In the genomic region with DNA sequence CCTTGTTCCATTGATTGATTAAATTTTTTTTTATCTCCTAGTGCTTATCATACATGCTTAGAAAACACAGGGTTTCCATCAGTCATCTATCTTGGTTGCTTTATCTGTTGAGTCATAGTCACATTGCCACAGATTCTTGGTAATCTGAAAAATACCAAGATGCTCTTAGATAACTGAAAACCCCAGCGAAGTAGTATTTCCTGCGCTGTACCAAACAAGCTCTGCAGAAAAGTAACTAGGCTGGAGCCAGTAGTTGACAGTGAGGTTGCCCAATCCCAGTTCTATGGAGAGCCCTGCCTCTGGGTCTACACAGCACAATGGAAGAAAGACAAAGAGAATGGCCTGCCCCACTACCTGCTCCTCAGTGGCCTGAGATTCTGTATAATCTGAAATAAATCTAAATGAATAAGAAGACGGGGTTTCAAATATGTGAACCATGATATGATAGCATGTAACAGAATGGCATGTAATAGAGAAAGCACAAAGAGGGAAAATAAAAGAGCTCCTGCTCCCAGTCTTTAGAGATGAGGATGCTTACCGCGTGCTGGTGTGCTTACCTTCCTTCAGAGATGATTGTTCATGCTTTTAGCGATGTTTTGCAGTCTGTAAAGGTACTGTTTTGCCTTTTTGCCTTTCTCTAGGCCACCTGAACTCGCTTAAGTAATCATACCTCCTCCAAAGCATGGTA, we compare ENCODE assay signal across 9 cellular contexts. TPM values are rescaled to one million over a fixed set of nuclear protein-coding genes. Genes with fewer than 3 reads are reported as not detected.
DNase-seq lines count a peak whose midpoint lies in the region; ATAC-seq, FAIRE-seq and TF ChIP-seq lines count a peak whose summit lies in the region.
"Had no signal": no experiment of that assay in that cellular context is flagged by ENCODE, and none has a peak within 500 bp of the region (broad histone marks: within the 10 kb centered on the region; RNA-seq: fewer than 3 reads in every experiment).

No MANE protein-coding gene starts in this region.

- peak; percentile 75 for ATAC-seq in SK-N-SH treated with all-trans-retinoic acid at 6 μM for 48 hours
- ATAC-seq in effector memory CD8-positive, alpha-beta T cell (replicated peaks) = no peak
- ATAC-seq in HG02763 (IDR thresholded peaks at IDR 0.05; ENCODE audit: unreplicated experiment) = no peak
- no peak for ATAC-seq in GM21723 (IDR thresholded peaks at IDR 0.05; ENCODE audit: unreplicated experiment)
- ATAC-seq in GM21447 (IDR thresholded peaks at IDR 0.05; ENCODE audit: unreplicated experiment) = no peak

- peaks cover 30% of the 10 kb centered on the region for H3K4me1 Mint-ChIP-seq in progenitor cell of endocrine pancreas (ENCODE audit: low read depth)
- peaks cover 5 to 10% of the 10 kb centered on the region in 2 donors for H3K4me1 Mint-ChIP-seq in effector memory CD8-positive, alpha-beta T cell (ENCODE audit: low read depth in 2 of 2)

- DNase-seq in HTR-8/SVneo (ENCODE audit: insufficient read length, low spot score) (peak; percentile 24), fibroblast of peridontal ligament (ENCODE audit: extremely low read depth) (peak; percentile 25), progenitor cell of endocrine pancreas (ENCODE audit: low spot score, unreplicated experiment) (no peak)
- DNase-seq in effector memory CD8-positive, alpha-beta T cell = no peak

- peak overlapping the region; percentile 96 for H3K27ac Mint-ChIP-seq in progenitor cell of endocrine pancreas
- no peak overlapping the region for H3K27ac Mint-ChIP-seq in effector memory CD8-positive, alpha-beta T cell

- H3K27me3 Mint-ChIP-seq in progenitor cell of endocrine pancreas = no peaks in the 10 kb centered on the region
- peaks cover 5 to 20% of the 10 kb centered on the region in 2 donors for H3K27me3 Mint-ChIP-seq in effector memory CD8-positive, alpha-beta T cell

- no peaks in the 10 kb centered on the region for H3K36me3 Mint-ChIP-seq in progenitor cell of endocrine pancreas (ENCODE audit: insufficient read depth)
- no peaks in the 10 kb centered on the region for H3K36me3 Mint-ChIP-seq in effector memory CD8-positive, alpha-beta T cell (ENCODE audit: insufficient read depth)

- no peak for FAIRE-seq in HTR-8/SVneo (lab: Jason Lieb, UNC)
- FAIRE-seq: GM18507 had no signal

- H3K9me3 Mint-ChIP-seq in progenitor cell of endocrine pancreas (ENCODE audit: low read depth) = peaks cover 2% of the 10 kb centered on the region
- no peaks in the 10 kb centered on the region for H3K9me3 Mint-ChIP-seq in effector memory CD8-positive, alpha-beta T cell

- H3K4me3 Mint-ChIP-seq in progenitor cell of endocrine pancreas (ENCODE audit: low read depth) = peak overlapping the region; percentile 41
- no peak overlapping the region for H3K4me3 Mint-ChIP-seq in effector memory CD8-positive, alpha-beta T cell

- no peak for TF ChIP-seq CTCF in progenitor cell of endocrine pancreas (IDR thresholded peaks at IDR 0.05; ENCODE audit: unreplicated experiment)

TF ChIP-seq in SK-N-SH treated with all-trans-retinoic acid at 6 μM for 48 hours, 23 proteins besides CTCF, POLR2A, EP300 and RAD21:
- TF ChIP-seq ZC3H10 (CRISPR knock-in tag; IDR thresholded peaks at IDR 0.05) (no peak), PPARA (CRISPR knock-in tag; IDR thresholded peaks at IDR 0.05; ENCODE audit: borderline replicate concordance) (no peak), TOX (CRISPR knock-in tag; IDR thresholded peaks at IDR 0.05; ENCODE audit: borderline replicate concordance) (no peak), ISL1 (CRISPR knock-in tag; IDR thresholded peaks at IDR 0.05) (peak; percentile 75), OSR1 (CRISPR knock-in tag; IDR thresholded peaks at IDR 0.05) (no peak), ZNF565 (CRISPR knock-in tag; conservative IDR thresholded peaks at IDR 0.05; ENCODE audit: low read depth) (no peak), SNAI2 (CRISPR knock-in tag; IDR thresholded peaks at IDR 0.05) (no peak), TCF4 (CRISPR knock-in tag; IDR thresholded peaks at IDR 0.05; ENCODE audit: borderline replicate concordance) (no peak), ZFP3 (CRISPR knock-in tag; IDR thresholded peaks at IDR 0.05) (no peak), ARNTL (CRISPR knock-in tag; IDR thresholded peaks at IDR 0.05; ENCODE audit: borderline replicate concordance, low read depth) (no peak)
- TF ChIP-seq, protein P1, sequence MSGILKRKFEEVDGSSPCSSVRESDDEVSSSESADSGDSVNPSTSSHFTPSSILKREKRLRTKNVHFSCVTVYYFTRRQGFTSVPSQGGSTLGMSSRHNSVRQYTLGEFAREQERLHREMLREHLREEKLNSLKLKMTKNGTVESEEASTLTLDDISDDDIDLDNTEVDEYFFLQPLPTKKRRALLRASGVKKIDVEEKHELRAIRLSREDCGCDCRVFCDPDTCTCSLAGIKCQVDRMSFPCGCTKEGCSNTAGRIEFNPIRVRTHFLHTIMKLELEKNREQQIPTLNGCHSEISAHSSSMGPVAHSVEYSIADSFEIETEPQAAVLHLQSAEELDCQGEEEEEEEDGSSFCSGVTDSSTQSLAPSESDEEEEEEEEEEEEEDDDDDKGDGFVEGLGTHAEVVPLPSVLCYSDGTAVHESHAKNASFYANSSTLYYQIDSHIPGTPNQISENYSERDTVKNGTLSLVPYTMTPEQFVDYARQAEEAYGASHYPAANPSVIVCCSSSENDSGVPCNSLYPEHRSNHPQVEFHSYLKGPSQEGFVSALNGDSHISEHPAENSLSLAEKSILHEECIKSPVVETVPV (CRISPR knock-in tag; IDR thresholded peaks at IDR 0.05) = no peak
- TF ChIP-seq, protein P2, sequence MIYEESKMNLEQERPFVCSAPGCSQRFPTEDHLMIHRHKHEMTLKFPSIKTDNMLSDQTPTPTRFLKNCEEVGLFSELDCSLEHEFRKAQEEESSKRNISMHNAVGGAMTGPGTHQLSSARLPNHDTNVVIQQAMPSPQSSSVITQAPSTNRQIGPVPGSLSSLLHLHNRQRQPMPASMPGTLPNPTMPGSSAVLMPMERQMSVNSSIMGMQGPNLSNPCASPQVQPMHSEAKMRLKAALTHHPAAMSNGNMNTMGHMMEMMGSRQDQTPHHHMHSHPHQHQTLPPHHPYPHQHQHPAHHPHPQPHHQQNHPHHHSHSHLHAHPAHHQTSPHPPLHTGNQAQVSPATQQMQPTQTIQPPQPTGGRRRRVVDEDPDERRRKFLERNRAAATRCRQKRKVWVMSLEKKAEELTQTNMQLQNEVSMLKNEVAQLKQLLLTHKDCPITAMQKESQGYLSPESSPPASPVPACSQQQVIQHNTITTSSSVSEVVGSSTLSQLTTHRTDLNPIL (CRISPR knock-in tag; IDR thresholded peaks at IDR 0.05; ENCODE audit: low read depth) = peak; percentile 20; the same call in 1 of the 2 replicates
- TF ChIP-seq, protein P3, sequence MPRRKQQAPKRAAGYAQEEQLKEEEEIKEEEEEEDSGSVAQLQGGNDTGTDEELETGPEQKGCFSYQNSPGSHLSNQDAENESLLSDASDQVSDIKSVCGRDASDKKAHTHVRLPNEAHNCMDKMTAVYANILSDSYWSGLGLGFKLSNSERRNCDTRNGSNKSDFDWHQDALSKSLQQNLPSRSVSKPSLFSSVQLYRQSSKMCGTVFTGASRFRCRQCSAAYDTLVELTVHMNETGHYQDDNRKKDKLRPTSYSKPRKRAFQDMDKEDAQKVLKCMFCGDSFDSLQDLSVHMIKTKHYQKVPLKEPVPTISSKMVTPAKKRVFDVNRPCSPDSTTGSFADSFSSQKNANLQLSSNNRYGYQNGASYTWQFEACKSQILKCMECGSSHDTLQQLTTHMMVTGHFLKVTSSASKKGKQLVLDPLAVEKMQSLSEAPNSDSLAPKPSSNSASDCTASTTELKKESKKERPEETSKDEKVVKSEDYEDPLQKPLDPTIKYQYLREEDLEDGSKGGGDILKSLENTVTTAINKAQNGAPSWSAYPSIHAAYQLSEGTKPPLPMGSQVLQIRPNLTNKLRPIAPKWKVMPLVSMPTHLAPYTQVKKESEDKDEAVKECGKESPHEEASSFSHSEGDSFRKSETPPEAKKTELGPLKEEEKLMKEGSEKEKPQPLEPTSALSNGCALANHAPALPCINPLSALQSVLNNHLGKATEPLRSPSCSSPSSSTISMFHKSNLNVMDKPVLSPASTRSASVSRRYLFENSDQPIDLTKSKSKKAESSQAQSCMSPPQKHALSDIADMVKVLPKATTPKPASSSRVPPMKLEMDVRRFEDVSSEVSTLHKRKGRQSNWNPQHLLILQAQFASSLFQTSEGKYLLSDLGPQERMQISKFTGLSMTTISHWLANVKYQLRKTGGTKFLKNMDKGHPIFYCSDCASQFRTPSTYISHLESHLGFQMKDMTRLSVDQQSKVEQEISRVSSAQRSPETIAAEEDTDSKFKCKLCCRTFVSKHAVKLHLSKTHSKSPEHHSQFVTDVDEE (CRISPR knock-in tag; IDR thresholded peaks at IDR 0.05) = no peak
- TF ChIP-seq, protein P4, sequence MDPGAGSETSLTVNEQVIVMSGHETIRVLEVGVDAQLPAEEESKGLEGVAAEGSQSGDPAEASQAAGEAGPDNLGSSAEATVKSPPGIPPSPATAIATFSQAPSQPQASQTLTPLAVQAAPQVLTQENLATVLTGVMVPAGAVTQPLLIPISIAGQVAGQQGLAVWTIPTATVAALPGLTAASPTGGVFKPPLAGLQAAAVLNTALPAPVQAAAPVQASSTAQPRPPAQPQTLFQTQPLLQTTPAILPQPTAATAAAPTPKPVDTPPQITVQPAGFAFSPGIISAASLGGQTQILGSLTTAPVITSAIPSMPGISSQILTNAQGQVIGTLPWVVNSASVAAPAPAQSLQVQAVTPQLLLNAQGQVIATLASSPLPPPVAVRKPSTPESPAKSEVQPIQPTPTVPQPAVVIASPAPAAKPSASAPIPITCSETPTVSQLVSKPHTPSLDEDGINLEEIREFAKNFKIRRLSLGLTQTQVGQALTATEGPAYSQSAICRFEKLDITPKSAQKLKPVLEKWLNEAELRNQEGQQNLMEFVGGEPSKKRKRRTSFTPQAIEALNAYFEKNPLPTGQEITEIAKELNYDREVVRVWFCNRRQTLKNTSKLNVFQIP (CRISPR knock-in tag; IDR thresholded peaks at IDR 0.05; ENCODE audit: borderline replicate concordance, low read depth) = no peak
TF ChIP-seq in SK-N-SH treated with all-trans-retinoic acid at 6 μM for 48 hours: peak in this region for 2.

RNA-seq across cellular contexts. Expression of a gene that starts 55.3 kb away (rescaled TPM):
- 68.9 and 70.3 TPM in 2 replicates for total RNA-seq in progenitor cell of endocrine pancreas

Comparison
In these comparisons a context has a peak if more than half of its experiments do, and no peak if none do; other contexts are left out.
1. DNase-seq: peak in HTR-8/SVneo (single experiment) and fibroblast of peridontal ligament (single experiment); none in progenitor cell of endocrine pancreas (single experiment) and effector memory CD8-positive, alpha-beta T cell (0 of 3).